ENCODE assay signal across 8 cellular contexts in genomic region chr3:48847053-48847585, GRCh38.
A peak's percentile ranks its signal among the peaks of the same experiment; 100 is the strongest.
DNase-seq lines count a peak whose midpoint lies in the region; ATAC-seq and TF ChIP-seq lines count a peak whose summit lies in the region.

No MANE protein-coding gene starts in this region.

- peak; percentile 35 for ATAC-seq in GM21515 (IDR thresholded peaks at IDR 0.05; ENCODE audit: unreplicated experiment)
- ATAC-seq in stimulated activated naive CD8-positive, alpha-beta T cell treated with anti-CD3 and anti-CD28 coated beads, Interleukin-15, amount 100 ng/mL, for 72 hours: peak; percentile 69

- H3K27ac Mint-ChIP-seq in nephron: peak overlapping the region; percentile 69 to 81 (median 74)
- peak overlapping the region; percentile 66 to 96 for H3K27ac Mint-ChIP-seq in stimulated activated naive CD8-positive, alpha-beta T cell treated with anti-CD3 and anti-CD28 coated beads, Interleukin-15, amount 100 ng/mL, for 72 hours

- peak; percentile 45 for DNase-seq in COLO829 (ENCODE audit: low spot score)
- peak; percentile 71 for DNase-seq in HuH-7 (ENCODE audit: low spot score)
- DNase-seq in RPMI8226: peak; percentile 90
- DNase-seq in activated gamma-delta T cell treated with anti-CD3 and anti-CD28 coated beads, Interleukin-2, amount 50 U/mL, for 16 hours (ENCODE audit: low read depth): peak; percentile 13
- peak; percentile 65 to 88 for DNase-seq in foreskin fibroblast
- DNase-seq in stimulated activated naive CD8-positive, alpha-beta T cell treated with anti-CD3 and anti-CD28 coated beads, Interleukin-15, amount 100 ng/mL, for 72 hours: peak in 1 of 2 donors; percentile 52

- no peak for TF ChIP-seq CTCF in foreskin fibroblast (IDR thresholded peaks at IDR 0.05; ENCODE audit: low read depth, low read length)
- TF ChIP-seq CTCF in nephron (IDR thresholded peaks at IDR 0.05; ENCODE audit: unreplicated experiment in 3 of 3): no peak

- no peaks in the 10 kb centered on the region for H3K9me3 Mint-ChIP-seq in nephron
- no peaks in the 10 kb centered on the region for H3K9me3 Mint-ChIP-seq in stimulated activated naive CD8-positive, alpha-beta T cell treated with anti-CD3 and anti-CD28 coated beads, Interleukin-15, amount 100 ng/mL, for 72 hours

- H3K4me3 Mint-ChIP-seq in nephron: peak overlapping the region; percentile 88 to 94 (median 90)
- peak overlapping the region; percentile 90 to 93 for H3K4me3 Mint-ChIP-seq in stimulated activated naive CD8-positive, alpha-beta T cell treated with anti-CD3 and anti-CD28 coated beads, Interleukin-15, amount 100 ng/mL, for 72 hours

- H3K4me3 ChIP-seq in foreskin fibroblast (ENCODE audit: low read depth in 1 of 2, low read length in 2 of 2): peak overlapping the region; percentile 81 to 86

- peaks cover 26% of the 10 kb centered on the region for H3K4me1 Mint-ChIP-seq in nephron
- peaks cover 30% of the 10 kb centered on the region for H3K4me1 Mint-ChIP-seq in stimulated activated naive CD8-positive, alpha-beta T cell treated with anti-CD3 and anti-CD28 coated beads, Interleukin-15, amount 100 ng/mL, for 72 hours

- H3K36me3 Mint-ChIP-seq in nephron (ENCODE audit: low read depth): peaks cover 10% of the 10 kb centered on the region

- no peaks in the 10 kb centered on the region for H3K27me3 Mint-ChIP-seq in nephron (ENCODE audit: low read depth)
- H3K27me3 Mint-ChIP-seq in stimulated activated naive CD8-positive, alpha-beta T cell treated with anti-CD3 and anti-CD28 coated beads, Interleukin-15, amount 100 ng/mL, for 72 hours: no peaks in the 10 kb centered on the region
